Comparison of ENCODE assay signal across 1 cellular context in genomic region chr12:120654656-120655055, GRCh38.
TF ChIP-seq lines count a peak whose summit lies in the region.

No MANE protein-coding gene starts in this region.

TF ChIP-seq in WTC11, 78 proteins besides CTCF, POLR2A, EP300 and RAD21 (continued from another document):
- TF ChIP-seq ERG (CRISPR knock-in tag; IDR thresholded peaks at IDR 0.05), result no peak
TF ChIP-seq in WTC11: peak in this region for 0.
